In genomic region chr17:7314719-7315569, GRCh38 we compare ENCODE assay signal across 8 cellular contexts. TPM values are rescaled to one million over a fixed set of nuclear protein-coding genes. Genes with fewer than 3 reads are reported as not detected.
DNase-seq lines count a peak whose midpoint lies in the region; TF ChIP-seq lines count a peak whose summit lies in the region.

GPS2 (minus strand) TSS chr17:7315360; CDS start chr17:7315052, 308 bp downstream.

- H3K9me3 ChIP-seq in cardiac muscle cell (ENCODE audit: low read depth) (no peaks in the 10 kb centered on the region), parathyroid adenoma (ENCODE audit: control insufficient read depth, low read length) (no peaks in the 10 kb centered on the region), thyroid gland (no peaks in the 10 kb centered on the region)

- TF ChIP-seq CTCF in GM10248 (IDR thresholded peaks at IDR 0.05; ENCODE audit: control extremely low read depth, extremely low read depth, low read depth, missing control alignments): no peak
- no peak for TF ChIP-seq CTCF in HFF-Myc (IDR thresholded peaks at IDR 0.05; ENCODE audit: low read depth, low read length, missing control alignments)
- no peak for TF ChIP-seq CTCF in cardiac muscle cell (IDR thresholded peaks at IDR 0.05; ENCODE audit: low read depth, low read length)
- no peak for TF ChIP-seq CTCF in parathyroid adenoma (IDR thresholded peaks at IDR 0.05)
- peak in 1 of 6 experiments; percentile 6 for TF ChIP-seq CTCF in thyroid gland (IDR thresholded peaks at IDR 0.05)

- H2AFZ ChIP-seq in parathyroid adenoma: peak within 1 kb of the TSS; percentile 82

- peak within 1 kb of the TSS; percentile 66 for H3K4me3 ChIP-seq in HFF-Myc (replicated peaks; ENCODE audit: low read depth, low read length)
- H3K4me3 ChIP-seq in cardiac muscle cell: peak within 1 kb of the TSS; percentile 90
- peak within 1 kb of the TSS; percentile 62 for H3K4me3 ChIP-seq in parathyroid adenoma (ENCODE audit: low read depth, low read length)
- peak within 1 kb of the TSS; percentile 51 to 95 (median 68) for H3K4me3 ChIP-seq in thyroid gland (replicated peaks in 1 of 3)

- H3K79me2 ChIP-seq in parathyroid adenoma: peaks cover 35% of the 10 kb centered on the region

- CTCF ChIA-PET in GM10248 (lab: Yijun Ruan, JAX): interaction anchor here (1.1 to 4.2 kb wide), 4 partner anchors 10 to 19 kb away, joined by 3 to 32 read pairs (median 12); no protein-coding TSS in a partner anchor

- H3K36me3 ChIP-seq in cardiac muscle cell: peaks cover 52% of the 10 kb centered on the region
- no peaks in the 10 kb centered on the region for H3K36me3 ChIP-seq in parathyroid adenoma (ENCODE audit: control insufficient read depth, insufficient read depth, low read length)
- H3K36me3 ChIP-seq in thyroid gland: peaks cover 52 to 59% of the 10 kb centered on the region in 2 donors

- peak in 1 of 2 donors; percentile 87 for TF ChIP-seq POLR2A in thyroid gland (IDR thresholded peaks at IDR 0.05)

- H3K27me3 ChIP-seq in cardiac muscle cell: no peaks in the 10 kb centered on the region
- H3K27me3 ChIP-seq in parathyroid adenoma (ENCODE audit: control insufficient read depth, insufficient read depth, low read length): no peaks in the 10 kb centered on the region
- no peaks in the 10 kb centered on the region for H3K27me3 ChIP-seq in thyroid gland

- intact Hi-C loops in T-helper 1 cell treated with Interleukin-12 subunit alpha and Interleukin-12 subunit beta and Interleukin-4 antibody, amounts not matched to agents 30 ng/mL and 1 ng/mL, for 36 hours (cut with micrococcal nuclease): loop anchor here (1.0 kb wide), 2 partner anchors 8 to 14 kb away; partner anchors contain the start of genes EIF5A and NEURL4
- intact Hi-C loops in thyroid gland (cut with DNase I): no loop called here

- H3K4me1 ChIP-seq in cardiac muscle cell (ENCODE audit: low read depth) (peaks cover 7% of the 10 kb centered on the region), parathyroid adenoma (peaks cover 15% of the 10 kb centered on the region), thyroid gland (peaks cover 15 to 28% of the 10 kb centered on the region in 2 donors)

- H3K9ac ChIP-seq in parathyroid adenoma: peak within 1 kb of the TSS; percentile 56

- POLR2A ChIA-PET in GM10248 (lab: Yijun Ruan, JAX): interaction anchor here (0.5 to 1.9 kb wide), 4 partner anchors 9 to 89 kb away, joined by 4 to 6 read pairs (median 4); partner anchors contain the start of genes NEURL4 and TMEM256

- WGBS in adipose tissue, 3 donors: 0 to 1% (median 0%) methylated on average over 83 to 95 of the region's 95 CpGs
- WGBS in thyroid gland, 2 donors: 0 to 1% methylated on average over 18 to 42 of the region's 95 CpGs

- H3K27ac ChIP-seq in adipose tissue (ENCODE audit: low read depth, low read length): peak within 1 kb of the TSS; percentile 3
- peak within 1 kb of the TSS; percentile 82 for H3K27ac ChIP-seq in cardiac muscle cell
- peak within 1 kb of the TSS; percentile 89 for H3K27ac ChIP-seq in parathyroid adenoma
- peak within 1 kb of the TSS; percentile 83 to 96 (median 83) for H3K27ac ChIP-seq in thyroid gland

- peak within 1 kb of the TSS; percentile 80 for H3K4me2 ChIP-seq in parathyroid adenoma (ENCODE audit: low read length)

- DNase-seq in GM10248 (ENCODE audit: extremely low spot score) (peak; percentile 95), HFF-Myc (ENCODE audit: extremely low read depth, low read depth) (no peak), NCI-H1092 (lab: John Stamatoyannopoulos, UW) (peak; percentile 74), cardiac muscle cell (ENCODE audit: low read depth in 1 of 2, low spot score in 1 of 2) (peak; percentile 86 to 93), thyroid gland (peak; percentile 92 to 94)

RNA-seq across cellular contexts. Expression of gene GPS2, which starts in this region (rescaled TPM):
- total RNA-seq in T-helper 1 cell treated with Interleukin-12 subunit alpha and Interleukin-12 subunit beta and Interleukin-4 antibody, amounts not matched to agents 30 ng/mL and 1 ng/mL, for 36 hours: 88.7 and 90.6 TPM in 2 replicates
- 10 to 100 TPM; 40.1 to 55.5 (median 47.5) TPM for polyA plus RNA-seq in adipose tissue
- 59.9 and 76.2 TPM in 2 replicates for total RNA-seq in cardiac muscle cell
- polyA plus RNA-seq in cardiac muscle cell: 68.7 and 97.4 TPM in 2 replicates
- total RNA-seq in thyroid gland: 100 to 1,000 TPM in 2 of 4 donors, 10 to 100 TPM in 2; 69.5 to 130 (median 100) TPM

Comparison
In these comparisons a context has a peak if more than half of its experiments do, and no peak if none do; other contexts are left out.
1. H3K27ac ChIP-seq: peak in every context shown above with its lines; median percentile 89 in parathyroid adenoma; 83 in thyroid gland; 82 in cardiac muscle cell; 3 in adipose tissue.